Comparison of ENCODE assay signal across 1 cellular context in genomic region chr1:153699116-153699515, GRCh38.
TF ChIP-seq lines count a peak whose summit lies in the region.

No MANE protein-coding gene starts in this region.

TF ChIP-seq in H1, 55 proteins besides CTCF, POLR2A, EP300 and RAD21:
- TF ChIP-seq SAP30 (IDR thresholded peaks at IDR 0.05; ENCODE audit: insufficient read depth, insufficient replicate concordance, low read length) (no peak), MAFK (IDR thresholded peaks at IDR 0.05; ENCODE audit: low read depth, low read length) (no peak), ATF3 (IDR thresholded peaks at IDR 0.05; ENCODE audit: insufficient read depth, low read depth, low read length) (no peak), USF2 (IDR thresholded peaks at IDR 0.05; ENCODE audit: low read length) (no peak), CBX5 (IDR thresholded peaks at IDR 0.05; ENCODE audit: low read depth, low read length) (no peak)
- TF ChIP-seq, protein P1, sequence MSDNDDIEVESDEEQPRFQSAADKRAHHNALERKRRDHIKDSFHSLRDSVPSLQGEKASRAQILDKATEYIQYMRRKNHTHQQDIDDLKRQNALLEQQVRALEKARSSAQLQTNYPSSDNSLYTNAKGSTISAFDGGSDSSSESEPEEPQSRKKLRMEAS (IDR thresholded peaks at IDR 0.05), result no peak
TF ChIP-seq in H1: peak in this region for 0.
